In genomic region chr3:37179144-37179967, GRCh38 we compare ENCODE assay signal across 26 cellular contexts. TPM values are rescaled to one million over a fixed set of nuclear protein-coding genes. Genes with fewer than 3 reads are reported as not detected.
DNase-seq lines count a peak whose midpoint lies in the region; ATAC-seq, FAIRE-seq and TF ChIP-seq lines count a peak whose summit lies in the region.
"Had no signal": no experiment of that assay in that cellular context is flagged by ENCODE, and none has a peak within 500 bp of the region (broad histone marks: within the 10 kb centered on the region; RNA-seq: fewer than 3 reads in every experiment).

No MANE protein-coding gene starts in this region.

- POLR2A ChIA-PET in HepG2 (lab: Yijun Ruan, JAX) = interaction anchor here (1.6 kb wide), 1 partner anchor 39 kb away, joined by 3 read pairs; no protein-coding TSS in a partner anchor

- H3K36me3 Mint-ChIP-seq in immature natural killer cell = no peaks in the 10 kb centered on the region
- H3K36me3 Mint-ChIP-seq in type B pancreatic cell = no peaks in the 10 kb centered on the region

- CTCF ChIA-PET in HepG2 (lab: Yijun Ruan, JAX; ENCODE audit: low intra/inter-chr PET ratio, low total read pairs) = no interaction called here

- H3K4me3 ChIP-seq in HepG2 (replicated peaks in 1 of 3; ENCODE audit: insufficient read depth in 1 of 3, low read depth in 2 of 3, low read length in 3 of 3) (no peak overlapping the region), right lobe of liver (no peak overlapping the region)
- H3K4me3 ChIP-seq: breast epithelium, ovary, SK-N-MC, tibial nerve had no signal

- TF ChIP-seq EP300 in HepG2 (IDR thresholded peaks at IDR 0.05; ENCODE audit: low read depth in 2 of 2, low read length in 2 of 2) = no peak
- TF ChIP-seq EP300 in HepG2 (CRISPR knock-in tag; IDR thresholded peaks at IDR 0.05; ENCODE audit: borderline replicate concordance) = no peak

- H4K20me1 ChIP-seq in HepG2 (ENCODE audit: insufficient read depth, low read length) = no peaks in the 10 kb centered on the region

- no peak overlapping the region for H2AFZ ChIP-seq in HepG2 (ENCODE audit: low read length)

- H3K27ac ChIP-seq in HepG2 (ENCODE audit: extremely low read length, insufficient read depth, low read length) (no peak overlapping the region), right lobe of liver (no peak overlapping the region), VCaP (peak overlapping the region; percentile 94)
- H3K27ac ChIP-seq: breast epithelium, foreskin keratinocyte, ovary, SK-N-MC had no signal

- TF ChIP-seq CTCF in HepG2 (CRISPR knock-in tag; IDR thresholded peaks at IDR 0.05) = no peak
- TF ChIP-seq CTCF in right lobe of liver (IDR thresholded peaks at IDR 0.05) = no peak
- TF ChIP-seq CTCF in VCaP (conservative IDR thresholded peaks at IDR 0.05) = no peak
- TF ChIP-seq CTCF in type B pancreatic cell (conservative IDR thresholded peaks at IDR 0.05) = no peak

- in situ Hi-C loops in HepG2 (cut with HindIII; ENCODE audit: extremely low pct_ligation_motif_present, low pct_unique_long_range_greater_than_20kb) = no loop called here

- TF ChIP-seq POLR2A in HepG2 (IDR thresholded peaks at IDR 0.05; ENCODE audit: insufficient read depth in 1 of 2, low read depth in 2 of 2, low read length in 2 of 2) (no peak), right lobe of liver (IDR thresholded peaks at IDR 0.05) (no peak)

- H3K4me1 Mint-ChIP-seq in immature natural killer cell (peaks cover 45 to 50% of the 10 kb centered on the region in 2 donors), type B pancreatic cell (ENCODE audit: unreplicated experiment) (peaks cover 36% of the 10 kb centered on the region)

- TF ChIP-seq RAD21 in HepG2 (CRISPR knock-in tag; IDR thresholded peaks at IDR 0.05) = no peak

- peak overlapping the region in 2 of 5 donors; percentile 4 to 21 for H3K4me3 Mint-ChIP-seq in immature natural killer cell
- peak overlapping the region; percentile 25 for H3K4me3 Mint-ChIP-seq in type B pancreatic cell

- intact Hi-C loops in HepG2 (cut with micrococcal nuclease; ENCODE audit: unreplicated experiment) = no loop called here
- intact Hi-C loops in right lobe of liver (cut with DNase I) = no loop called here

- WGBS in HepG2 (ENCODE audit: low lambda C conversion rate) = 87% methylated on average over 2 of the region's 2 CpGs
- 62% methylated on average over 2 of the region's 2 CpGs for WGBS in right lobe of liver (ENCODE audit: insufficient coverage, low coverage, low lambda C conversion rate, missing lambda C conversion rate)

- H3K27me3 ChIP-seq in HepG2 (ENCODE audit: control insufficient read depth in 1 of 2, insufficient read depth in 2 of 2, low read length in 2 of 2) (no peaks in the 10 kb centered on the region), right lobe of liver (no peaks in the 10 kb centered on the region)
- H3K27me3 ChIP-seq: breast epithelium, foreskin keratinocyte, ovary, tibial nerve had no signal

- no peak overlapping the region for H3K4me2 ChIP-seq in HepG2 (ENCODE audit: low read depth, low read length)

- peak; percentile 8 for FAIRE-seq in HepG2 (lab: Jason Lieb, UNC)
- FAIRE-seq: GM12891 had no signal

- H3K4me1 ChIP-seq in HepG2 (ENCODE audit: insufficient read depth, low read length) (peaks cover 30% of the 10 kb centered on the region), right lobe of liver (peaks cover 0 to 10% (median 3%) of the 10 kb centered on the region in 4 donors)
- H3K4me1 ChIP-seq: breast epithelium had no signal

- DNase-seq in HepG2 (ENCODE audit: low spot score) = peak; percentile 18
- no peak for DNase-seq in right lobe of liver
- no peak for DNase-seq in immature natural killer cell
- DNase-seq in type B pancreatic cell (ENCODE audit: extremely low spot score, unreplicated experiment) = no peak
- no peak for DNase-seq in NCI-H187 (lab: John Stamatoyannopoulos, UW)
- DNase-seq in COR-L47 (lab: John Stamatoyannopoulos, UW) = no peak
- DNase-seq in kidney glomerular epithelial cell (lab: John Stamatoyannopoulos, UW) = no peak
- DNase-seq: activated effector memory CD4-positive, alpha-beta T cell treated with anti-CD3 and anti-CD28 coated beads, Interleukin-2, amount 50 U/mL, for 16 hours; CD4-positive, CD25-positive, alpha-beta regulatory T cell; cortex of kidney; DMS79; foreskin keratinocyte; H7; Karpas-422; kidney; mammary epithelial cell; NCI-H1048; NCI-H2029; NCI-H345; ovary; stimulated activated naive CD4-positive, alpha-beta T cell had no signal

- BruUV-seq in HepG2 (replicated peaks; lab: Mats Ljungman, UMichigan) = no TSS peak

- no peak overlapping the region for H3K9ac ChIP-seq in HepG2 (ENCODE audit: insufficient read depth, low read depth, low read length)

- H3K9me3 ChIP-seq in HepG2 (ENCODE audit: low read length) = no peaks in the 10 kb centered on the region
- no peaks in the 10 kb centered on the region for H3K9me3 ChIP-seq in right lobe of liver
- H3K9me3 ChIP-seq: breast epithelium, ovary, tibial nerve had no signal

- H3K27ac Mint-ChIP-seq in immature natural killer cell = peak overlapping the region in 4 of 6 donors; percentile 3 to 50 (median 22)
- H3K27ac Mint-ChIP-seq in type B pancreatic cell = peak overlapping the region; percentile 2

- no peaks in the 10 kb centered on the region for H3K36me3 ChIP-seq in HepG2 (replicated peaks in 1 of 2; ENCODE audit: control insufficient read depth in 1 of 2, insufficient read depth in 2 of 2, low read length in 2 of 2)
- H3K36me3 ChIP-seq in right lobe of liver = no peaks in the 10 kb centered on the region
- H3K36me3 ChIP-seq: breast epithelium, ovary, tibial nerve had no signal

- peaks cover 0 to 2% (median 0%) of the 10 kb centered on the region in 3 donors for H3K27me3 Mint-ChIP-seq in immature natural killer cell (ENCODE audit: low read depth in 3 of 3)
- H3K27me3 Mint-ChIP-seq in type B pancreatic cell = no peaks in the 10 kb centered on the region
- H3K27me3 Mint-ChIP-seq: CD4-positive, CD25-positive, alpha-beta regulatory T cell had no signal

- no peaks in the 10 kb centered on the region for H3K9me3 Mint-ChIP-seq in immature natural killer cell
- no peaks in the 10 kb centered on the region for H3K9me3 Mint-ChIP-seq in type B pancreatic cell
- H3K9me3 Mint-ChIP-seq: CD4-positive, CD25-positive, alpha-beta regulatory T cell had no signal

- ATAC-seq in HepG2 = no peak
- ATAC-seq in right lobe of liver = no peak
- ATAC-seq: foreskin keratinocyte had no signal

- peaks cover 32% of the 10 kb centered on the region for H3K79me2 ChIP-seq in HepG2 (ENCODE audit: insufficient read depth, low read length)

TF ChIP-seq in HepG2, 621 proteins besides CTCF, POLR2A, EP300 and RAD21 (continues in another document):
- TF ChIP-seq ZNF225 (CRISPR knock-in tag; IDR thresholded peaks at IDR 0.05) (no peak), ZNF674 (CRISPR knock-in tag; IDR thresholded peaks at IDR 0.05; ENCODE audit: low read depth) (no peak), ZBTB49 (CRISPR knock-in tag; IDR thresholded peaks at IDR 0.05; ENCODE audit: borderline replicate concordance) (no peak), TCF7 (IDR thresholded peaks at IDR 0.05; ENCODE audit: low read depth) (no peak), SP2 (CRISPR knock-in tag; IDR thresholded peaks at IDR 0.05) (no peak), ZNF33B (CRISPR knock-in tag; IDR thresholded peaks at IDR 0.05) (no peak)

RNA-seq across cellular contexts. Expression of gene LRRFIP2, which starts 5.0 kb away (rescaled TPM):
- total RNA-seq in HepG2 (2016; rRNA removed; fragmentation: Illumina TruSeq; extraction: Trizol) (32.2 and 33.7 TPM in 2 replicates), right lobe of liver (10 to 100 TPM; 32.8 to 46.1 (median 39.6) TPM), type B pancreatic cell (ENCODE audit: low replicate concordance) (63.5 and 68.5 TPM in 2 replicates)
- total RNA-seq in HepG2 (2016; cell fraction: cytosol; rRNA removed; fragmentation: Illumina TruSeq; extraction: Trizol; ENCODE audit: low read depth) = 27.4 and 28.7 TPM in 2 replicates
- 27.5 and 33.1 TPM in 2 replicates for total RNA-seq in HepG2 (2016; cell fraction: insoluble cytoplasmic fraction; rRNA removed; fragmentation: Illumina TruSeq; extraction: Trizol)
- 39.7 and 47.6 TPM in 2 replicates for total RNA-seq in HepG2 (2016; cell fraction: membrane; rRNA removed; fragmentation: Illumina TruSeq; extraction: Trizol)
- 42.0 and 44.0 TPM in 2 replicates for total RNA-seq in HepG2 (2016; cell fraction: nucleus; rRNA removed; fragmentation: Illumina TruSeq; extraction: Trizol)
- polyA plus RNA-seq in HepG2 (2011; rRNA removed) (9.9 and 13.5 TPM in 2 replicates), immature natural killer cell (10 to 100 TPM in 2 of 3 donors, 1 to 10 TPM in 1; 7.9 to 26.4 (median 14.3) TPM)
- polyA plus RNA-seq in HepG2 (2011; cell fraction: cytosol; rRNA removed) = 7.4 and 9.3 TPM in 2 replicates
- 9.5 and 9.8 TPM in 2 replicates for polyA plus RNA-seq in HepG2 (2011; cell fraction: nucleus; rRNA removed)
- polyA plus RNA-seq in HepG2 (2012) = 18.5 and 20.9 TPM in 2 replicates
- 22.9 and 27.7 TPM in 2 replicates for polyA plus RNA-seq in HepG2 (2016; cell fraction: cytosol; fragmentation: Illumina TruSeq; extraction: Trizol; ENCODE audit: low read depth)
- 32.7 and 34.9 TPM in 2 replicates for polyA plus RNA-seq in HepG2 (2016; cell fraction: insoluble cytoplasmic fraction; fragmentation: Illumina TruSeq; extraction: Trizol; ENCODE audit: low read depth)
- 31.3 and 34.7 TPM in 2 replicates for polyA plus RNA-seq in HepG2 (2016; cell fraction: membrane; fragmentation: Illumina TruSeq; extraction: Trizol; ENCODE audit: low read depth)
- polyA plus RNA-seq in HepG2 (2016; cell fraction: nucleus; fragmentation: Illumina TruSeq; extraction: Trizol; ENCODE audit: insufficient read depth, low read depth) = 35.0 and 37.3 TPM in 2 replicates
- 10.3 and 20.6 TPM in 2 replicates for polyA minus RNA-seq in HepG2 (2011; rRNA and poly(A)+ RNA removed; ENCODE audit: low replicate concordance)
- 10.3 and 12.0 TPM in 2 replicates for polyA minus RNA-seq in HepG2 (2011; cell fraction: cytosol; rRNA and poly(A)+ RNA removed)
- 69.1 and 70.6 TPM in 2 replicates for polyA minus RNA-seq in HepG2 (2011; cell fraction: nucleus; rRNA and poly(A)+ RNA removed)
